Comparison of ENCODE assay signal across 1 cellular context in genomic region chr16:81095653-81095952, GRCh38.
A peak's percentile ranks its signal among the peaks of the same experiment; 100 is the strongest.
TF ChIP-seq lines count a peak whose summit lies in the region.

No MANE protein-coding gene starts in this region.

TF ChIP-seq in HepG2, 621 proteins besides CTCF, POLR2A, EP300 and RAD21 (continued from another document and continues in another):
- TF ChIP-seq HNRNPH1 (optimal IDR thresholded peaks at IDR 0.05; ENCODE audit: low read depth, low read length): no peak
- no peak for TF ChIP-seq BHLHE40 (IDR thresholded peaks at IDR 0.05; ENCODE audit: low read length)
- no peak for TF ChIP-seq POLR2G (IDR thresholded peaks at IDR 0.05; ENCODE audit: low read depth, low read length)
- TF ChIP-seq KDM2A (CRISPR knock-in tag; IDR thresholded peaks at IDR 0.05; ENCODE audit: borderline replicate concordance, low read depth): no peak; the same call in 1 of the 2 replicates
- TF ChIP-seq ZSCAN5A (CRISPR knock-in tag; IDR thresholded peaks at IDR 0.05; ENCODE audit: borderline replicate concordance): no peak
- TF ChIP-seq PRDM4 (CRISPR knock-in tag; IDR thresholded peaks at IDR 0.05; ENCODE audit: borderline replicate concordance): no peak
- TF ChIP-seq ZNF724P (CRISPR knock-in tag; IDR thresholded peaks at IDR 0.05; ENCODE audit: borderline replicate concordance): no peak
- TF ChIP-seq SP2 (CRISPR knock-in tag; IDR thresholded peaks at IDR 0.05): no peak
- peak; percentile 24; the same call in 1 of the 2 replicates for TF ChIP-seq SMAD9 (CRISPR knock-in tag; IDR thresholded peaks at IDR 0.05)
- no peak for TF ChIP-seq ZNF589 (CRISPR knock-in tag; conservative IDR thresholded peaks at IDR 0.05)
- no peak for TF ChIP-seq HOXA3 (CRISPR knock-in tag; IDR thresholded peaks at IDR 0.05)
- TF ChIP-seq KDM5B (CRISPR knock-in tag; IDR thresholded peaks at IDR 0.05; ENCODE audit: borderline replicate concordance): no peak
- TF ChIP-seq YY1 (IDR thresholded peaks at IDR 0.05; ENCODE audit: insufficient read depth, insufficient replicate concordance, low read depth, low read length): no peak
- TF ChIP-seq HOXA7 (CRISPR knock-in tag; IDR thresholded peaks at IDR 0.05): no peak
- TF ChIP-seq ATF2 (CRISPR knock-in tag; IDR thresholded peaks at IDR 0.05): no peak
- no peak for TF ChIP-seq MIXL1 (CRISPR knock-in tag; IDR thresholded peaks at IDR 0.05)
- no peak for TF ChIP-seq RFX3 (CRISPR knock-in tag; IDR thresholded peaks at IDR 0.05)
- TF ChIP-seq ZXDC (CRISPR knock-in tag; IDR thresholded peaks at IDR 0.05): no peak
- no peak for TF ChIP-seq ZNF276 (CRISPR knock-in tag; IDR thresholded peaks at IDR 0.05; ENCODE audit: low read depth)
- TF ChIP-seq ZSCAN21 (CRISPR knock-in tag; IDR thresholded peaks at IDR 0.05; ENCODE audit: borderline replicate concordance): no peak
- TF ChIP-seq RERE (CRISPR knock-in tag; IDR thresholded peaks at IDR 0.05; ENCODE audit: low read depth): no peak
- 0 out of 2 replicates have a peak, but pooled peaks have one; percentile 9 for TF ChIP-seq ZMYM3 (CRISPR knock-in tag; IDR thresholded peaks at IDR 0.05)
- no peak for TF ChIP-seq ZNF318 (CRISPR knock-in tag; IDR thresholded peaks at IDR 0.05)
- no peak for TF ChIP-seq SAFB2 (CRISPR knock-in tag; IDR thresholded peaks at IDR 0.05; ENCODE audit: borderline replicate concordance, low read depth)
- TF ChIP-seq DZIP1 (CRISPR knock-in tag; IDR thresholded peaks at IDR 0.05): no peak
